ENCODE assay signal across 11 cellular contexts in genomic region chr2:224984641-224985040, GRCh38. TPM values are rescaled to one million over a fixed set of nuclear protein-coding genes. Genes with fewer than 3 reads are reported as not detected.
DNase-seq lines count a peak whose midpoint lies in the region; ATAC-seq, FAIRE-seq and TF ChIP-seq lines count a peak whose summit lies in the region.
"Had no signal": no experiment of that assay in that cellular context is flagged by ENCODE, and none has a peak within 500 bp of the region (broad histone marks: within the 10 kb centered on the region; RNA-seq: fewer than 3 reads in every experiment).

No MANE protein-coding gene starts in this region.

- POLR2A ChIA-PET in activated CD4-positive, alpha-beta memory T cell treated with anti-CD3 and anti-CD28 coated beads for 36 hours (lab: Charles Lee) = interaction anchor here (1.0 to 1.4 kb wide), 2 partner anchors 57 kb away, joined by 3 read pairs; no protein-coding TSS in a partner anchor
- POLR2A ChIA-PET in PC-9 (lab: Charles Lee; ENCODE audit: unreplicated experiment) = no interaction called here

- H3K36me3 Mint-ChIP-seq in activated naive CD4-positive, alpha-beta T cell treated with anti-CD3 and anti-CD28 coated beads, Interleukin-2, amount 50 U/mL, for 24 hours = peaks cover 16% of the 10 kb centered on the region
- peaks cover 12% of the 10 kb centered on the region for H3K36me3 Mint-ChIP-seq in activated CD4-positive, alpha-beta memory T cell treated with anti-CD3 and anti-CD28 coated beads for 36 hours
- peaks cover 9% of the 10 kb centered on the region for H3K36me3 Mint-ChIP-seq in memory B cell

- H3K9me3 Mint-ChIP-seq in activated naive CD4-positive, alpha-beta T cell treated with anti-CD3 and anti-CD28 coated beads, Interleukin-2, amount 50 U/mL, for 24 hours = no peaks in the 10 kb centered on the region
- H3K9me3 Mint-ChIP-seq in activated CD4-positive, alpha-beta memory T cell treated with anti-CD3 and anti-CD28 coated beads for 36 hours = no peaks in the 10 kb centered on the region
- H3K9me3 Mint-ChIP-seq in memory B cell = peaks cover 1% of the 10 kb centered on the region
- H3K9me3 Mint-ChIP-seq: CD14-positive monocyte had no signal

- TF ChIP-seq POLR2A in transverse colon (IDR thresholded peaks at IDR 0.05) = no peak

- H3K79me2 ChIP-seq in PC-9 (ENCODE audit: low read depth) = no peaks in the 10 kb centered on the region

- in situ Hi-C loops in transverse colon (cut with MboI; ENCODE audit: low pct_ligation_motif_present in 1 of 4, low pct_unique_long_range_greater_than_20kb in 1 of 4, low sequenced_read_pairs in 3 of 4) = loop anchor here in 2 of 4 donors (25.0 kb wide), 2 partner anchors 172 to 622 kb away; no protein-coding TSS in a partner anchor

- H3K4me3 Mint-ChIP-seq in activated naive CD4-positive, alpha-beta T cell treated with anti-CD3 and anti-CD28 coated beads, Interleukin-2, amount 50 U/mL, for 24 hours = peak overlapping the region; percentile 75
- peak overlapping the region; percentile 58 for H3K4me3 Mint-ChIP-seq in activated CD4-positive, alpha-beta memory T cell treated with anti-CD3 and anti-CD28 coated beads for 36 hours
- H3K4me3 Mint-ChIP-seq in memory B cell = peak overlapping the region; percentile 24
- H3K4me3 Mint-ChIP-seq: CD14-positive monocyte had no signal

- peaks cover 3% of the 10 kb centered on the region; the same call in 1 of the 2 replicates for H3K9me2 ChIP-seq in PC-9 (ENCODE audit: insufficient read depth)

- peaks cover 0 to 12% (median 2%) of the 10 kb centered on the region in 4 donors for H3K4me1 ChIP-seq in transverse colon
- H3K4me1 ChIP-seq in PC-9 (replicated peaks; ENCODE audit: insufficient read depth) = no peaks in the 10 kb centered on the region

- ATAC-seq in memory B cell (ENCODE audit: low read depth) (peak; percentile 70), HG02970 (IDR thresholded peaks at IDR 0.05; ENCODE audit: low FRiP score, unreplicated experiment) (no peak)

- H3K4me3 ChIP-seq in transverse colon = no peak overlapping the region
- no peak overlapping the region for H3K4me3 ChIP-seq in PC-9

- no peaks in the 10 kb centered on the region for H4K20me1 ChIP-seq in PC-9 (ENCODE audit: insufficient read depth)

- peaks cover 90% of the 10 kb centered on the region for H3K4me1 Mint-ChIP-seq in activated naive CD4-positive, alpha-beta T cell treated with anti-CD3 and anti-CD28 coated beads, Interleukin-2, amount 50 U/mL, for 24 hours
- H3K4me1 Mint-ChIP-seq in activated CD4-positive, alpha-beta memory T cell treated with anti-CD3 and anti-CD28 coated beads for 36 hours (ENCODE audit: low read depth) = peaks cover 78% of the 10 kb centered on the region
- H3K4me1 Mint-ChIP-seq in memory B cell = peaks cover 35% of the 10 kb centered on the region

- H3K36me3 ChIP-seq in transverse colon (no peaks in the 10 kb centered on the region), PC-9 (ENCODE audit: low read depth) (no peaks in the 10 kb centered on the region)
- H3K36me3 ChIP-seq: lower lobe of right lung had no signal

- peak overlapping the region; percentile 98 for H3K27ac Mint-ChIP-seq in activated naive CD4-positive, alpha-beta T cell treated with anti-CD3 and anti-CD28 coated beads, Interleukin-2, amount 50 U/mL, for 24 hours
- H3K27ac Mint-ChIP-seq in activated CD4-positive, alpha-beta memory T cell treated with anti-CD3 and anti-CD28 coated beads for 36 hours = peak overlapping the region; percentile 71
- peak overlapping the region; percentile 82 for H3K27ac Mint-ChIP-seq in memory B cell

- H3K27me3 ChIP-seq in transverse colon (no peaks in the 10 kb centered on the region), PC-9 (ENCODE audit: insufficient read depth, low read depth) (0 out of 2 replicates have a peak, but pooled peaks cover 5% of the 10 kb centered on the region)

- BruUV-seq in PC-9 (replicated peaks; lab: Mats Ljungman, UMichigan) = no TSS peak

- intact Hi-C loops in activated CD4-positive, alpha-beta memory T cell treated with anti-CD3 and anti-CD28 coated beads for 36 hours (cut with micrococcal nuclease) = loop anchor here (1.0 kb wide), 1 partner anchor 15 kb away; no protein-coding TSS in a partner anchor
- intact Hi-C loops in transverse colon (cut with DNase I; ENCODE audit: low total_unique reads) (loop anchor here (10.0 kb wide), 1 partner anchor 1420 kb away; no protein-coding TSS in a partner anchor), PC-9 (cut with micrococcal nuclease; ENCODE audit: unreplicated experiment) (no loop called here)

- no peaks in the 10 kb centered on the region for H3K9me3 ChIP-seq in transverse colon
- H3K9me3 ChIP-seq in PC-9 (ENCODE audit: insufficient read depth, low read depth) = no peaks in the 10 kb centered on the region
- H3K9me3 ChIP-seq: lower lobe of right lung had no signal

- no peak overlapping the region for H2AFZ ChIP-seq in PC-9

- H3K27me3 Mint-ChIP-seq in activated naive CD4-positive, alpha-beta T cell treated with anti-CD3 and anti-CD28 coated beads, Interleukin-2, amount 50 U/mL, for 24 hours = no peaks in the 10 kb centered on the region
- no peaks in the 10 kb centered on the region for H3K27me3 Mint-ChIP-seq in activated CD4-positive, alpha-beta memory T cell treated with anti-CD3 and anti-CD28 coated beads for 36 hours
- H3K27me3 Mint-ChIP-seq in memory B cell = no peaks in the 10 kb centered on the region

- TF ChIP-seq EP300 in transverse colon (IDR thresholded peaks at IDR 0.05; ENCODE audit: low read depth) = no peak

- TF ChIP-seq CTCF in transverse colon (IDR thresholded peaks at IDR 0.05) (no peak), PC-9 (conservative IDR thresholded peaks at IDR 0.05) (no peak)

- CTCF ChIA-PET in activated CD4-positive, alpha-beta memory T cell treated with anti-CD3 and anti-CD28 coated beads for 36 hours (lab: Charles Lee) = interaction anchor here (0.6 to 3.4 kb wide), 3 partner anchors 15 to 88 kb away, joined by 3 to 7 read pairs (median 3); no protein-coding TSS in a partner anchor
- CTCF ChIA-PET in PC-9 (lab: Charles Lee) = no interaction called here

- FAIRE-seq in RCC 7860 (lab: Jason Lieb, UNC) = no peak

- no peak for DNase-seq in activated naive CD4-positive, alpha-beta T cell treated with anti-CD3 and anti-CD28 coated beads, Interleukin-2, amount 50 U/mL, for 16 hours
- DNase-seq in activated CD4-positive, alpha-beta memory T cell treated with anti-CD3 and anti-CD28 coated beads for 36 hours = peak; percentile 27
- no peak for DNase-seq in memory B cell (ENCODE audit: low spot score in 2 of 2)
- no peak for DNase-seq in transverse colon
- no peak for DNase-seq in PC-9
- no peak for DNase-seq in RCC 7860 (ENCODE audit: low spot score)
- DNase-seq: lower lobe of right lung had no signal

- H3K27ac ChIP-seq in transverse colon (peak overlapping the region; percentile 53 to 75 (median 58)), PC-9 (no peak overlapping the region)
- H3K27ac ChIP-seq: VCaP had no signal

- H3K4me2 ChIP-seq in PC-9 = no peak overlapping the region

- WGBS in transverse colon (ENCODE audit: low coverage in 1 of 2), 2 donors = 71 to 78% methylated on average over 4 to 5 of the region's 5 CpGs

- no peaks in the 10 kb centered on the region for H3F3A ChIP-seq in PC-9 (ENCODE audit: insufficient read depth, low read depth)

RNA-seq across cellular contexts. Expression of gene DOCK10, which starts 57.6 kb away (rescaled TPM):
- total RNA-seq in activated CD4-positive, alpha-beta memory T cell treated with anti-CD3 and anti-CD28 coated beads for 36 hours = 100 to 1,000 TPM; 134 to 139 TPM
- total RNA-seq in transverse colon (10 to 100 TPM in 2 of 4 donors, 1 to 10 TPM in 2; 5.2 to 64.7 (median 14.5) TPM), PC-9 (2021) (28.9 and 33.6 TPM in 2 replicates)

Comparison
In these comparisons a context has a peak if more than half of its experiments do, and no peak if none do; other contexts are left out.
1. H3K4me3 Mint-ChIP-seq: peak in every context shown above with its lines; median percentile 75 in activated naive CD4-positive, alpha-beta T cell treated with anti-CD3 and anti-CD28 coated beads, Interleukin-2, amount 50 U/mL, for 24 hours; 58 in activated CD4-positive, alpha-beta memory T cell treated with anti-CD3 and anti-CD28 coated beads for 36 hours; 24 in memory B cell.